Comparison of ENCODE assay signal across 18 cellular contexts in the genomic region with DNA sequence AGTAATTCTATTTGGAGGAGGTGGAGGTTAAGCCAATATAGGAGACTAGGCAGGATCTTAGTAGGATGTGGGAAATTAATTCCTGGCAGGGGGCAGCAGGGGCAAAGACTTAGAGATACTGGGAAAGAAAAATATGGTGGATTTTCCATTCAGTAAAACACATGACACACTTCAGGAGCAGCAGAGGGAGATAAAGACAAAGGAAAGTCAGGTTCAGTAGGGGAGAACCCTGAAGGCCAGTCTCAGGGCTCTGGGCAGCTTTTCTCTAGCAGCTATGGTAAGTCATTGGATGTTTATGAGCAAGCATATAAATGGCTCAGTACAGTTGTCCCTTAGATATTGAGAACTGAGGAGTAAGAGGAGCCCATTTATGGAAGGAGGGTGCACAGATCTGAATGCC.
"Had no signal": no experiment of that assay in that cellular context is flagged by ENCODE, and none has a peak within 500 bp of the region (broad histone marks: within the 10 kb centered on the region; RNA-seq: fewer than 3 reads in every experiment).

No MANE protein-coding gene starts in this region.

- FAIRE-seq: keratinocyte had no signal

- DNase-seq: activated CD4-positive, alpha-beta T cell treated with anti-CD3 and anti-CD28 coated beads for 48 hours; activated CD8-positive, alpha-beta memory T cell treated with anti-CD3 and anti-CD28 coated beads, Interleukin-2, amount 50 U/mL, for 4 hours; activated CD8-positive, alpha-beta T cell treated with anti-CD3 and anti-CD28 coated beads for 36 hours; activated effector memory CD4-positive, alpha-beta T cell treated with anti-CD3 and anti-CD28 coated beads, Interleukin-2, amount 50 U/mL, for 16 hours; activated T-cell treated with anti-CD3 and anti-CD28 coated beads, Interleukin-2, amount 50 U/mL, for 48 hours; adrenal gland; hippocampal formation; left ventricle myocardium superior; nucleus accumbens; right cardiac atrium; upper lobe of left lung; WERI-Rb-1 had no signal

- H3K9me3 Mint-ChIP-seq: activated CD8-positive, alpha-beta T cell treated with anti-CD3 and anti-CD28 coated beads for 36 hours; activated naive CD4-positive, alpha-beta T cell treated with anti-CD3 and anti-CD28 coated beads, Interleukin-2, amount 50 U/mL, for 24 hours; nephron; stimulated activated naive CD8-positive, alpha-beta T cell treated with anti-CD3 and anti-CD28 coated beads, Interleukin-15, Interleukin-2, amounts not matched to agents 100 ng/mL and 50 ng/mL, for 24 hours had no signal

- H3K27me3 ChIP-seq: adrenal gland, suprapubic skin, upper lobe of left lung had no signal

- H3K4me3 Mint-ChIP-seq: activated CD8-positive, alpha-beta T cell treated with anti-CD3 and anti-CD28 coated beads for 36 hours; activated naive CD4-positive, alpha-beta T cell treated with anti-CD3 and anti-CD28 coated beads, Interleukin-2, amount 50 U/mL, for 24 hours; nephron; stimulated activated naive CD8-positive, alpha-beta T cell treated with anti-CD3 and anti-CD28 coated beads, Interleukin-15, Interleukin-2, amounts not matched to agents 100 ng/mL and 50 ng/mL, for 24 hours had no signal

- H3K27me3 Mint-ChIP-seq: activated CD8-positive, alpha-beta T cell treated with anti-CD3 and anti-CD28 coated beads for 36 hours; activated naive CD4-positive, alpha-beta T cell treated with anti-CD3 and anti-CD28 coated beads, Interleukin-2, amount 50 U/mL, for 24 hours; progenitor cell of endocrine pancreas; stimulated activated naive CD8-positive, alpha-beta T cell treated with anti-CD3 and anti-CD28 coated beads, Interleukin-15, Interleukin-2, amounts not matched to agents 100 ng/mL and 50 ng/mL, for 24 hours had no signal

- H3K4me1 ChIP-seq: adrenal gland, suprapubic skin, upper lobe of left lung had no signal

- H3K27ac ChIP-seq: adrenal gland, suprapubic skin, upper lobe of left lung, WERI-Rb-1 had no signal

- H3K9me3 ChIP-seq: adrenal gland, suprapubic skin, upper lobe of left lung had no signal

- H3K36me3 Mint-ChIP-seq: activated naive CD4-positive, alpha-beta T cell treated with anti-CD3 and anti-CD28 coated beads, Interleukin-2, amount 50 U/mL, for 24 hours had no signal

- H3K4me3 ChIP-seq: adrenal gland, suprapubic skin, upper lobe of left lung had no signal

- H3K27ac Mint-ChIP-seq: activated CD8-positive, alpha-beta T cell treated with anti-CD3 and anti-CD28 coated beads for 36 hours; activated naive CD4-positive, alpha-beta T cell treated with anti-CD3 and anti-CD28 coated beads, Interleukin-2, amount 50 U/mL, for 24 hours; nephron; progenitor cell of endocrine pancreas; stimulated activated naive CD8-positive, alpha-beta T cell treated with anti-CD3 and anti-CD28 coated beads, Interleukin-15, Interleukin-2, amounts not matched to agents 100 ng/mL and 50 ng/mL, for 24 hours had no signal

- H3K4me1 Mint-ChIP-seq: activated naive CD4-positive, alpha-beta T cell treated with anti-CD3 and anti-CD28 coated beads, Interleukin-2, amount 50 U/mL, for 24 hours had no signal

- ATAC-seq: activated CD8-positive, alpha-beta T cell treated with anti-CD3 and anti-CD28 coated beads for 36 hours; left ventricle myocardium superior; right cardiac atrium had no signal

- H3K36me3 ChIP-seq: adrenal gland, suprapubic skin, upper lobe of left lung, WERI-Rb-1 had no signal
